In genomic region chr20:55412508-55412907, GRCh38 we compare ENCODE assay signal across 2 cellular contexts.
DNase-seq lines count a peak whose midpoint lies in the region; ATAC-seq, FAIRE-seq and TF ChIP-seq lines count a peak whose summit lies in the region.
"Not testable (repeated sequence)": the region's sequence is repeated elsewhere in the genome, so short reads cannot be mapped to it uniquely, and the experiment has no call there.

No MANE protein-coding gene starts in this region.

- peak; percentile 43 for FAIRE-seq in endometrium (lab: Jason Lieb, UNC)
- not testable (repeated sequence) for FAIRE-seq in HepG2 (lab: Jason Lieb, UNC)

- H3K4me3 ChIP-seq in HepG2 (replicated peaks in 1 of 3; ENCODE audit: insufficient read depth in 1 of 3, low read depth in 2 of 3, low read length in 3 of 3) = not testable (repeated sequence)

- H4K20me1 ChIP-seq in HepG2 (ENCODE audit: insufficient read depth, low read length) = not testable (repeated sequence)

- not testable (repeated sequence) for H3K36me3 ChIP-seq in HepG2 (replicated peaks in 1 of 2; ENCODE audit: control insufficient read depth in 1 of 2, insufficient read depth in 2 of 2, low read length in 2 of 2)

- not testable (repeated sequence) for DNase-seq in HepG2 (ENCODE audit: low spot score)

- not testable (repeated sequence) for BruUV-seq in HepG2 (replicated peaks; lab: Mats Ljungman, UMichigan)

- not testable (repeated sequence) for H3K4me2 ChIP-seq in HepG2 (ENCODE audit: low read depth, low read length)

- not testable (repeated sequence) for TF ChIP-seq CTCF in HepG2 (CRISPR knock-in tag; IDR thresholded peaks at IDR 0.05)

- not testable (repeated sequence) for H3K4me1 ChIP-seq in HepG2 (ENCODE audit: insufficient read depth, low read length)

- TF ChIP-seq EP300 in HepG2 (IDR thresholded peaks at IDR 0.05; ENCODE audit: low read depth in 2 of 2, low read length in 2 of 2); HepG2 (CRISPR knock-in tag; IDR thresholded peaks at IDR 0.05; ENCODE audit: borderline replicate concordance): not testable (repeated sequence)

- H3K9ac ChIP-seq in HepG2 (ENCODE audit: insufficient read depth, low read depth, low read length) = not testable (repeated sequence)

- CTCF ChIA-PET in HepG2 (lab: Yijun Ruan, JAX; ENCODE audit: low intra/inter-chr PET ratio, low total read pairs) = not testable (repeated sequence)

- peaks cover 82% of the 10 kb centered on the region for H3K9me3 ChIP-seq in HepG2 (ENCODE audit: low read length)

- not testable (repeated sequence) for H3K79me2 ChIP-seq in HepG2 (ENCODE audit: insufficient read depth, low read length)

- ATAC-seq in HepG2 = not testable (repeated sequence)

- not testable (repeated sequence) for H3K27me3 ChIP-seq in HepG2 (ENCODE audit: control insufficient read depth in 1 of 2, insufficient read depth in 2 of 2, low read length in 2 of 2)

- WGBS in HepG2 (ENCODE audit: low lambda C conversion rate) = 0% methylated on average over 1 of the region's 1 CpG

- TF ChIP-seq POLR2A in HepG2 (IDR thresholded peaks at IDR 0.05; ENCODE audit: insufficient read depth in 1 of 2, low read depth in 2 of 2, low read length in 2 of 2) = not testable (repeated sequence)

- in situ Hi-C loops in HepG2 (cut with HindIII; ENCODE audit: extremely low pct_ligation_motif_present, low pct_unique_long_range_greater_than_20kb) = not testable (repeated sequence)

- not testable (repeated sequence) for TF ChIP-seq RAD21 in HepG2 (CRISPR knock-in tag; IDR thresholded peaks at IDR 0.05)

- POLR2A ChIA-PET in HepG2 (lab: Yijun Ruan, JAX) = not testable (repeated sequence)

- H3K27ac ChIP-seq in HepG2 (ENCODE audit: extremely low read length, insufficient read depth, low read length) = not testable (repeated sequence)

- not testable (repeated sequence) for H2AFZ ChIP-seq in HepG2 (ENCODE audit: low read length)

- intact Hi-C loops in HepG2 (cut with micrococcal nuclease; ENCODE audit: unreplicated experiment) = not testable (repeated sequence)

TF ChIP-seq in HepG2, 621 proteins besides CTCF, POLR2A, EP300 and RAD21:
- TF ChIP-seq MNT (IDR thresholded peaks at IDR 0.05) = peak; percentile 90
